In the genomic region with DNA sequence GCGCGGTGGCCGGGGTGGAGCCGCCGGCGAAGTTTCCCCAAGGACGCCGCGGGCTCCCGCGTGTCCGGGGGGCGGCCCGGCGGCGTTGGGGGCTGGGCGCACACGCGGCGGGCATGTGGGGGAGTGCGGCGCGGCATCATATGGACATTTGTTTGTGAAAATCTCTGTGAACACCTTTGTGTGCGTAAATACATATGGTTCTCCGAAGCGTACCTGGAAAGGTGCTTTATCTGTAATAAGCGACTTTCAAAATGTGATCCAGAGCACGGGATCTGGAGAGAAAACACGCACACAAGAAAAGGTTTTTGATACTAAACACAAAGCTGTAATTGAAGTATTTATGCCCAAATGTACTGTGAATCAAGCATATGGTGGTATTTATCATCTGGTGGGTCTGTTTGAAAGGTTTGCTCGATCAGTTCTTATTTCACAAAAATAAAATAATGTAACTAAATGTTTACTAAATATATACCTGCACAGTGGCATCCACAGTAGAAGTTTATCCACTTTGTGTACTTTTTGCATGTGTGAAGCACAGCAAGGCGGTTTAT, we compare ENCODE assay signal across 8 cellular contexts. TPM values are rescaled to one million over a fixed set of nuclear protein-coding genes. Genes with fewer than 3 reads are reported as not detected.
DNase-seq lines count a peak whose midpoint lies in the region; ATAC-seq, FAIRE-seq and TF ChIP-seq lines count a peak whose summit lies in the region.

No MANE protein-coding gene starts in this region.

- H2BK5ac ChIP-seq in mesendoderm (ENCODE audit: low read length), result peak overlapping the region; percentile 98

- peak overlapping the region; percentile 67 for H3K4me2 ChIP-seq in mesendoderm (ENCODE audit: low read length)

- intact Hi-C loops in CD4-positive, alpha-beta T cell (cut with DNase I, micrococcal nuclease), result loop anchor here (1.0 to 5.0 kb wide), 6 partner anchors 53 to 399 kb away; no protein-coding TSS in a partner anchor
- intact Hi-C loops in vagina (cut with DNase I), result loop anchor here (10.0 kb wide), 1 partner anchor 133 kb away; no protein-coding TSS in a partner anchor

- H2BK15ac ChIP-seq in mesendoderm (replicated peaks; ENCODE audit: low read depth), result peak overlapping the region; percentile 96

- peak overlapping the region; percentile 90 for H3K9ac ChIP-seq in mesendoderm (ENCODE audit: low read length)

- H3K4me1 ChIP-seq in mesendoderm (ENCODE audit: control insufficient read depth, low read depth, low read length) (peaks cover 11% of the 10 kb centered on the region), vagina (peaks cover 43% of the 10 kb centered on the region)

- no peaks in the 10 kb centered on the region for H3K27me3 ChIP-seq in CD4-positive, alpha-beta T cell (ENCODE audit: control insufficient read depth, insufficient read depth, low read length)
- H3K27me3 ChIP-seq in mesendoderm (ENCODE audit: insufficient read depth, low read length, poor library complexity) (no peaks in the 10 kb centered on the region), vagina (no peaks in the 10 kb centered on the region)

- peaks cover 37% of the 10 kb centered on the region for H3K79me2 ChIP-seq in mesendoderm (ENCODE audit: control insufficient read depth, insufficient read depth, low read length)

- H3K4me3 Mint-ChIP-seq in CD4-positive, alpha-beta T cell, result peak overlapping the region; percentile 86
- H3K4me3 Mint-ChIP-seq in brain, result peak overlapping the region; percentile 79 to 84 (median 81)

- H3K56ac ChIP-seq in mesendoderm (ENCODE audit: low read length), result peak overlapping the region; percentile 98

- POLR2A ChIA-PET in CD4-positive, alpha-beta T cell (lab: Charles Lee), result interaction anchor here (0.6 to 11.9 kb wide), 58 partner anchors 9 to 903 kb away, joined by 3 to 523 read pairs (median 4); no protein-coding TSS in a partner anchor

- H3K18ac ChIP-seq in mesendoderm (ENCODE audit: low read length), result peak overlapping the region; percentile 99

- H3K4me3 ChIP-seq in mesendoderm (ENCODE audit: low read length) (peak overlapping the region; percentile 48), vagina (peak overlapping the region; percentile 65 to 93)

- no peaks in the 10 kb centered on the region for H3K79me1 ChIP-seq in mesendoderm (ENCODE audit: low read length)

- H3K36me3 ChIP-seq in mesendoderm (ENCODE audit: control insufficient read depth, insufficient read depth, low read length), result peaks cover 3% of the 10 kb centered on the region
- H3K36me3 ChIP-seq in vagina, result no peaks in the 10 kb centered on the region

- H3K9me3 Mint-ChIP-seq in CD4-positive, alpha-beta T cell, result no peaks in the 10 kb centered on the region
- peaks cover 0 to 5% (median 0%) of the 10 kb centered on the region in 5 experiments for H3K9me3 Mint-ChIP-seq in brain

- CTCF ChIA-PET in CD4-positive, alpha-beta T cell (lab: Charles Lee), result interaction anchor here (1.1 to 2.6 kb wide), 4 partner anchors 146 to 161 kb away, joined by 3 to 14 read pairs (median 7); no protein-coding TSS in a partner anchor

- H2BK120ac ChIP-seq in mesendoderm (ENCODE audit: low read depth, low read length), result peak overlapping the region; percentile 96

- TF ChIP-seq POLR2A in vagina (IDR thresholded peaks at IDR 0.05), result no peak

- no CpG with 5 or more reads among the region's 31 CpGs for WGBS in mesendoderm (ENCODE audit: extremely low coverage, insufficient coverage, low lambda C conversion rate)

- DNase-seq in CD4-positive, alpha-beta T cell, result no peak
- DNase-seq in KG1 (lab: John Stamatoyannopoulos, UW) (peak; percentile 71), mesendoderm (no peak), vagina (ENCODE audit: extremely low spot score in 2 of 2) (no peak), dermis blood vessel endothelial cell (no peak), HTR-8/SVneo (ENCODE audit: insufficient read length, low spot score) (no peak)

- peaks cover 40% of the 10 kb centered on the region for H3K36me3 Mint-ChIP-seq in CD4-positive, alpha-beta T cell (ENCODE audit: low read depth)
- peaks cover 12% of the 10 kb centered on the region for H3K36me3 Mint-ChIP-seq in brain

- no peak for FAIRE-seq in HTR-8/SVneo (lab: Jason Lieb, UNC)

- no peaks in the 10 kb centered on the region for H3K9me3 ChIP-seq in CD4-positive, alpha-beta T cell (ENCODE audit: control insufficient read depth, low read length)
- H3K9me3 ChIP-seq in vagina, result no peaks in the 10 kb centered on the region

- H3K4me1 Mint-ChIP-seq in CD4-positive, alpha-beta T cell (ENCODE audit: low read depth), result peaks cover 60% of the 10 kb centered on the region
- peaks cover 38% of the 10 kb centered on the region for H3K4me1 Mint-ChIP-seq in brain

- no peak for TF ChIP-seq CTCF in CD4-positive, alpha-beta T cell (IDR thresholded peaks at IDR 0.05)
- TF ChIP-seq CTCF in brain (conservative IDR thresholded peaks at IDR 0.05) (no peak), vagina (IDR thresholded peaks at IDR 0.05) (no peak)

- peak overlapping the region; percentile 67 for H4K8ac ChIP-seq in mesendoderm (ENCODE audit: low read depth, low read length)

- H3K4ac ChIP-seq in mesendoderm (ENCODE audit: low read depth, low read length), result peak overlapping the region; percentile 94

- no peak overlapping the region for H3K23ac ChIP-seq in mesendoderm (ENCODE audit: low read length)

- H4K5ac ChIP-seq in mesendoderm (ENCODE audit: low read length), result peak overlapping the region; percentile 87

- ATAC-seq in CD4-positive, alpha-beta T cell (ENCODE audit: poor library complexity), result no peak
- ATAC-seq in GM18520 (IDR thresholded peaks at IDR 0.05; ENCODE audit: unreplicated experiment), result no peak

- H3K27me3 Mint-ChIP-seq in CD4-positive, alpha-beta T cell, result no peaks in the 10 kb centered on the region
- H3K27me3 Mint-ChIP-seq in brain, result peaks cover 18% of the 10 kb centered on the region

- peak overlapping the region; percentile 87 for H3K27ac Mint-ChIP-seq in CD4-positive, alpha-beta T cell
- peak overlapping the region; percentile 74 to 96 (median 91) for H3K27ac Mint-ChIP-seq in brain

- peak overlapping the region; percentile 89 for H3K27ac ChIP-seq in CD4-positive, alpha-beta T cell (ENCODE audit: low read depth, low read length)
- H3K27ac ChIP-seq in mesendoderm (ENCODE audit: low read depth, low read length), result peak overlapping the region; percentile 98
- peak overlapping the region; percentile 92 for H3K27ac ChIP-seq in vagina

- peak overlapping the region; percentile 82 for H2AK5ac ChIP-seq in mesendoderm (ENCODE audit: low read length)

RNA-seq across cellular contexts. Expression of a gene that starts 0.7 kb away (rescaled TPM):
- total RNA-seq in CD4-positive, alpha-beta T cell, result 10 to 100 TPM; 63.2 to 67.8 TPM
- 22.5 TPM for polyA plus RNA-seq in brain (ENCODE audit: insufficient read depth, low read depth, low replicate concordance)
- 70.0 TPM for polyA plus RNA-seq in mesendoderm (2013, experiment 1 of 2)
- 67.0 TPM for polyA plus RNA-seq in mesendoderm (2013, experiment 2 of 2)
- total RNA-seq in vagina (80.5 TPM), dermis blood vessel endothelial cell (117 and 144 TPM in 2 replicates)
